Comparison of ENCODE assay signal across 14 cellular contexts in genomic region chr6:150928882-150929281, GRCh38.
DNase-seq lines count a peak whose midpoint lies in the region; ATAC-seq and TF ChIP-seq lines count a peak whose summit lies in the region.
"Had no signal": no experiment of that assay in that cellular context is flagged by ENCODE, and none has a peak within 500 bp of the region (broad histone marks: within the 10 kb centered on the region; RNA-seq: fewer than 3 reads in every experiment).

No MANE protein-coding gene starts in this region.

- TF ChIP-seq POLR2A in ovary (IDR thresholded peaks at IDR 0.05), result no peak

- ATAC-seq in HG02884 (IDR thresholded peaks at IDR 0.05; ENCODE audit: unreplicated experiment), result no peak
- ATAC-seq: stimulated activated naive B cell treated with anti-CD40 and anti-IgM and Interleukin-4, amounts not matched to agents 10 μg/mL and 1 μg/mL and 100 μg/mL, for 72 hours had no signal

- H3K27me3 ChIP-seq in mesendoderm (ENCODE audit: insufficient read depth, low read length, poor library complexity), result no peaks in the 10 kb centered on the region
- H3K27me3 ChIP-seq in ovary, result no peaks in the 10 kb centered on the region

- H3K18ac ChIP-seq in mesendoderm (ENCODE audit: low read length), result no peak overlapping the region

- H3K27ac ChIP-seq in HEK293 (ENCODE audit: extremely low read depth, low read depth, low read length) (no peak overlapping the region), mesendoderm (ENCODE audit: low read depth, low read length) (no peak overlapping the region), ovary (peak overlapping the region in 1 of 2 donors; percentile 59)

- no peaks in the 10 kb centered on the region for H3K79me1 ChIP-seq in mesendoderm (ENCODE audit: low read length)

- CTCF ChIA-PET in HEK293 (lab: Yijun Ruan, JAX), result interaction anchor here (0.6 to 2.9 kb wide), 13 partner anchors 10 to 1520 kb away, joined by 3 to 23 read pairs (median 4); no protein-coding TSS in a partner anchor

- intact Hi-C loops in ovary (cut with DNase I), result loop anchor here in 2 of 4 donors (10.0 kb wide), 1 partner anchor 66 kb away; no protein-coding TSS in a partner anchor

- H2AK5ac ChIP-seq in mesendoderm (ENCODE audit: low read length), result no peak overlapping the region

- no peaks in the 10 kb centered on the region for H3K9me3 ChIP-seq in HEK293 (ENCODE audit: control insufficient read depth, insufficient read depth, low read depth, low read length)
- H3K9me3 ChIP-seq in ovary, result no peaks in the 10 kb centered on the region

- H3K36me3 ChIP-seq in HEK293 (ENCODE audit: control insufficient read depth in 2 of 2, insufficient read depth in 1 of 2, low read length in 2 of 2) (peaks cover 0 to 16% of the 10 kb centered on the region in 2 experiments; a peak in 2 of 3 replicates), mesendoderm (ENCODE audit: control insufficient read depth, insufficient read depth, low read length) (no peaks in the 10 kb centered on the region), ovary (no peaks in the 10 kb centered on the region)

- TF ChIP-seq EP300 in ovary (IDR thresholded peaks at IDR 0.05), result no peak

- H3K4me1 ChIP-seq in HEK293 (ENCODE audit: control insufficient read depth, insufficient read depth, low read length) (no peaks in the 10 kb centered on the region), mesendoderm (ENCODE audit: control insufficient read depth, low read depth, low read length) (no peaks in the 10 kb centered on the region), ovary (ENCODE audit: insufficient read depth) (peaks cover 22% of the 10 kb centered on the region)

- no peak overlapping the region for H3K23ac ChIP-seq in mesendoderm (ENCODE audit: low read length)

- no peak overlapping the region for H2BK15ac ChIP-seq in mesendoderm (replicated peaks; ENCODE audit: low read depth)

- H3K4me2 ChIP-seq in mesendoderm (ENCODE audit: low read length), result no peak overlapping the region

- no peak overlapping the region for H3K56ac ChIP-seq in mesendoderm (ENCODE audit: low read length)

- no peaks in the 10 kb centered on the region for H3K79me2 ChIP-seq in mesendoderm (ENCODE audit: control insufficient read depth, insufficient read depth, low read length)

- H2BK120ac ChIP-seq in mesendoderm (ENCODE audit: low read depth, low read length), result no peak overlapping the region

- no peak overlapping the region for H4K5ac ChIP-seq in mesendoderm (ENCODE audit: low read length)

- no CpG with 5 or more reads among the region's 3 CpGs for WGBS in mesendoderm (ENCODE audit: extremely low coverage, insufficient coverage, low lambda C conversion rate)
- 59 to 72% (median 62%) methylated on average over 3 of the region's 3 CpGs for WGBS in ovary, 3 donors

- H2BK5ac ChIP-seq in mesendoderm (ENCODE audit: low read length), result no peak overlapping the region

- H4K8ac ChIP-seq in mesendoderm (ENCODE audit: low read depth, low read length), result no peak overlapping the region

- H3K4me3 ChIP-seq in HEK293 (ENCODE audit: low read depth, low read length), result no peak overlapping the region
- H3K4me3 ChIP-seq in astrocyte of the spinal cord (ENCODE audit: low read depth, low read length), result no peak overlapping the region
- H3K4me3 ChIP-seq in mesendoderm (ENCODE audit: low read length), result no peak overlapping the region
- H3K4me3 ChIP-seq in ovary, result no peak overlapping the region

- DNase-seq in D341Med (ENCODE audit: low spot score), result peak; percentile 61
- DNase-seq in astrocyte of the spinal cord (ENCODE audit: low read depth, low spot score), result no peak
- peak; percentile 28 for DNase-seq in mesendoderm
- DNase-seq in ovary, result no peak
- DNase-seq in activated effector memory CD4-positive, alpha-beta T cell treated with Interleukin-2 at 50 U/mL for 16 hours, result no peak
- DNase-seq in NCI-H2227 (lab: John Stamatoyannopoulos, UW; ENCODE audit: unreplicated experiment), result no peak
- DNase-seq: activated CD4-positive, alpha-beta memory T cell treated with anti-CD3 and anti-CD28 coated beads, Interleukin-2, amount 10 ng/mL, durations not matched to agents 7 days and 5 days; activated naive CD8-positive, alpha-beta T cell treated with anti-CD3 and anti-CD28 coated beads, Interleukin-2, amount 10 ng/mL, durations not matched to agents 7 days and 5 days; Calu3; islet precursor cell; NCI-H446; stimulated activated naive B cell treated with anti-CD40 and anti-IgM and Interleukin-4, amounts not matched to agents 10 μg/mL and 1 μg/mL and 100 μg/mL, for 72 hours had no signal

- no peak overlapping the region for H3K9ac ChIP-seq in mesendoderm (ENCODE audit: low read length)

- 0 out of 2 replicates have a peak, but pooled peaks have one; percentile 16 for TF ChIP-seq CTCF in HEK293 (tag by site-specific recombination; IDR thresholded peaks at IDR 0.05)
- TF ChIP-seq CTCF in astrocyte of the spinal cord (IDR thresholded peaks at IDR 0.05; ENCODE audit: low read depth, low read length), result peak; percentile 48
- TF ChIP-seq CTCF in ovary (IDR thresholded peaks at IDR 0.05), result no peak

- no peak overlapping the region for H3K4ac ChIP-seq in mesendoderm (ENCODE audit: low read depth, low read length)

- in situ Hi-C loops in astrocyte of the spinal cord (cut with HindIII; ENCODE audit: low sequenced_read_pairs), result no loop called here

- POLR2A ChIA-PET in HEK293 (lab: Yijun Ruan, JAX), result no interaction called here

TF ChIP-seq in HEK293, 187 proteins besides CTCF, POLR2A, EP300 and RAD21:
- TF ChIP-seq ZNF214 (tag by site-specific recombination; IDR thresholded peaks at IDR 0.05; ENCODE audit: borderline replicate concordance) (no peak), ZNF658 (tag by site-specific recombination; IDR thresholded peaks at IDR 0.05) (no peak)
- TF ChIP-seq, protein P1, sequence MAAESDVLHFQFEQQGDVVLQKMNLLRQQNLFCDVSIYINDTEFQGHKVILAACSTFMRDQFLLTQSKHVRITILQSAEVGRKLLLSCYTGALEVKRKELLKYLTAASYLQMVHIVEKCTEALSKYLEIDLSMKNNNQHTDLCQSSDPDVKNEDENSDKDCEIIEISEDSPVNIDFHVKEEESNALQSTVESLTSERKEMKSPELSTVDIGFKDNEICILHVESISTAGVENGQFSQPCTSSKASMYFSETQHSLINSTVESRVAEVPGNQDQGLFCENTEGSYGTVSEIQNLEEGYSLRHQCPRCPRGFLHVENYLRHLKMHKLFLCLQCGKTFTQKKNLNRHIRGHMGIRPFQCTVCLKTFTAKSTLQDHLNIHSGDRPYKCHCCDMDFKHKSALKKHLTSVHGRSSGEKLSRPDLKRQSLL (tag by site-specific recombination; IDR thresholded peaks at IDR 0.05), result no peak

Comparison
In these comparisons a context has a peak if more than half of its experiments do, and no peak if none do; other contexts are left out.
1. DNase-seq: peak in D341Med (single experiment) and mesendoderm (single experiment); none in astrocyte of the spinal cord (single experiment), ovary (0 of 5), activated effector memory CD4-positive, alpha-beta T cell treated with Interleukin-2 at 50 U/mL for 16 hours (single experiment) and NCI-H2227 (single experiment).
2. CTCF ChIP-seq: peak in HEK293 (single experiment) and astrocyte of the spinal cord (single experiment); none in ovary (0 of 3).